8 cellular contexts compared by ENCODE assay signal in genomic region chr20:1119524-1119923, GRCh38. TPM values are rescaled to one million over a fixed set of nuclear protein-coding genes. Genes with fewer than 3 reads are reported as not detected.
A peak's percentile ranks its signal among the peaks of the same experiment; 100 is the strongest.
DNase-seq lines count a peak whose midpoint lies in the region; ATAC-seq and TF ChIP-seq lines count a peak whose summit lies in the region.

No MANE protein-coding gene starts in this region.

- H3K27ac ChIP-seq in hepatocyte, result peak overlapping the region; percentile 88
- H3K27ac ChIP-seq in skin epidermis, result peak overlapping the region in 17 of 21 experiments; percentile 67 to 93 (median 85)
- H3K27ac ChIP-seq in aorta (ENCODE audit: low read depth in 1 of 2, low read length in 2 of 2), result no peak overlapping the region

- H3K9me3 Mint-ChIP-seq in activated B cell treated with CpG ODN at 0.5 μM for 24 hours, result no peaks in the 10 kb centered on the region

- 33% methylated on average over 3 of the region's 3 CpGs for WGBS in hepatocyte (ENCODE audit: low lambda C conversion rate, missing lambda C conversion rate)
- WGBS in aorta, 2 donors, result 26 to 30% methylated on average over 3 of the region's 3 CpGs

- peak overlapping the region; percentile 87 for H3K4me2 ChIP-seq in hepatocyte

- intact Hi-C loops in activated B cell treated with CpG ODN at 0.5 μM for 24 hours (cut with micrococcal nuclease), result loop anchor here (5.0 kb wide), 3 partner anchors 108 to 1928 kb away; partner anchors contain the start of genes MRPS26, NOP56 and RAD21L1
- intact Hi-C loops in aorta (cut with DNase I), result loop anchor here in 1 of 2 donors (2.0 to 10.0 kb wide), 4 partner anchors 273 to 1355 kb away; partner anchors contain the start of genes FAM110A, FKBP1A, NSFL1C and SNRPB

- H4K20me1 ChIP-seq in hepatocyte (ENCODE audit: insufficient read depth, poor library complexity, severe bottlenecking), result peaks cover 16% of the 10 kb centered on the region

- no peaks in the 10 kb centered on the region for H3K9me3 ChIP-seq in hepatocyte (ENCODE audit: low read depth)
- H3K9me3 ChIP-seq in aorta (ENCODE audit: control insufficient read depth, low read length), result no peaks in the 10 kb centered on the region

- H3K79me2 ChIP-seq in hepatocyte, result peaks cover 64% of the 10 kb centered on the region

- H3K9me2 ChIP-seq in hepatocyte (replicated peaks; ENCODE audit: insufficient read depth), result no peaks in the 10 kb centered on the region

- no peaks in the 10 kb centered on the region for H3K27me3 Mint-ChIP-seq in activated B cell treated with CpG ODN at 0.5 μM for 24 hours

- DNase-seq in H7 (no peak), activated B cell treated with CpG ODN at 0.5 μM for 24 hours (no peak), hepatocyte (ENCODE audit: low spot score) (no peak), aorta (no peak), kidney glomerular epithelial cell (lab: John Stamatoyannopoulos, UW) (no peak)

- H3K4me3 ChIP-seq in H7 (ENCODE audit: insufficient read depth, low read depth, low read length) (peak overlapping the region; percentile 98), hepatocyte (peak overlapping the region; percentile 91), skin epidermis (peak overlapping the region; percentile 89 to 99 (median 97)), aorta (ENCODE audit: low read length in 2 of 2) (peak overlapping the region in 1 of 2 donors; percentile 73)

- H3K36me3 ChIP-seq in H7 (replicated peaks; ENCODE audit: control insufficient read depth, insufficient read depth, low read length) (peaks cover 5% of the 10 kb centered on the region), hepatocyte (replicated peaks; ENCODE audit: insufficient read depth, low read depth) (no peaks in the 10 kb centered on the region), aorta (ENCODE audit: control insufficient read depth in 1 of 2, insufficient read depth in 2 of 2, low read length in 1 of 2) (no peaks in the 10 kb centered on the region)

- peak overlapping the region; percentile 85 for H3K27ac Mint-ChIP-seq in activated B cell treated with CpG ODN at 0.5 μM for 24 hours

- POLR2A ChIA-PET in activated B cell treated with CpG ODN at 0.5 μM for 24 hours (lab: Charles Lee), result interaction anchor here (0.9 to 1.1 kb wide), 2 partner anchors 13 to 1351 kb away, joined by 3 read pairs; partner anchors contain the start of gene SNRPB

- H3K4me1 Mint-ChIP-seq in activated B cell treated with CpG ODN at 0.5 μM for 24 hours, result peaks cover 70% of the 10 kb centered on the region

- ATAC-seq in activated B cell treated with CpG ODN at 0.5 μM for 24 hours (ENCODE audit: low read depth) (no peak), aorta (ENCODE audit: low FRiP score) (no peak), HG02938 (IDR thresholded peaks at IDR 0.05; ENCODE audit: unreplicated experiment) (no peak), HG02763 (IDR thresholded peaks at IDR 0.05; ENCODE audit: unreplicated experiment) (no peak)

- no peak overlapping the region for H2AFZ ChIP-seq in hepatocyte

- no peak for TF ChIP-seq CTCF in activated B cell treated with CpG ODN at 0.5 μM for 24 hours (IDR thresholded peaks at IDR 0.05)
- no peak for TF ChIP-seq CTCF in hepatocyte (IDR thresholded peaks at IDR 0.05; ENCODE audit: poor library complexity)

- peaks cover 51% of the 10 kb centered on the region for H3K36me3 Mint-ChIP-seq in activated B cell treated with CpG ODN at 0.5 μM for 24 hours (ENCODE audit: low read depth)

- H3K4me3 Mint-ChIP-seq in activated B cell treated with CpG ODN at 0.5 μM for 24 hours, result peak overlapping the region; percentile 93

- CTCF ChIA-PET in activated B cell treated with CpG ODN at 0.5 μM for 24 hours (lab: Charles Lee), result interaction anchor here (1.0 to 1.2 kb wide), 3 partner anchors 11 to 13 kb away, joined by 3 read pairs; no protein-coding TSS in a partner anchor

- H3K4me1 ChIP-seq in hepatocyte (ENCODE audit: insufficient read depth), result peaks cover 19% of the 10 kb centered on the region
- H3K4me1 ChIP-seq in aorta (ENCODE audit: control insufficient read depth in 1 of 2, insufficient read depth in 2 of 2, low read length in 2 of 2), result no peaks in the 10 kb centered on the region

- H3K27me3 ChIP-seq in H7 (ENCODE audit: control insufficient read depth, insufficient read depth, low read length), result no peaks in the 10 kb centered on the region
- no peaks in the 10 kb centered on the region for H3K27me3 ChIP-seq in hepatocyte
- H3K27me3 ChIP-seq in aorta (ENCODE audit: control insufficient read depth in 1 of 2, insufficient read depth in 2 of 2, low read length in 1 of 2), result no peaks in the 10 kb centered on the region

RNA-seq across cellular contexts. Expression of gene PSMF1, which starts 1.1 kb away (rescaled TPM):
- total RNA-seq in H7 (2014; rRNA removed; shearing (Covaris generic)), result 33.7 and 36.8 TPM in 2 replicates
- total RNA-seq in activated B cell treated with CpG ODN at 0.5 μM for 24 hours, result 130 and 137 TPM in 2 replicates
- total RNA-seq in hepatocyte, result 65.2 and 97.3 TPM in 2 replicates
- 125 and 126 TPM in 2 replicates for polyA plus RNA-seq in hepatocyte
- 100 to 1,000 TPM in 1 of 2 donors, 10 to 100 TPM in 1; 96.9 to 105 TPM for total RNA-seq in aorta
- 10 to 100 TPM; 39.3 to 70.6 TPM for polyA plus RNA-seq in aorta

Comparison
In these comparisons a context has a peak if more than half of its experiments do, and no peak if none do; other contexts are left out.
1. H3K27ac ChIP-seq: peak in hepatocyte (single experiment) and skin epidermis (17 of 21); none in aorta (0 of 2).